20 cellular contexts compared by ENCODE assay signal in the genomic region with DNA sequence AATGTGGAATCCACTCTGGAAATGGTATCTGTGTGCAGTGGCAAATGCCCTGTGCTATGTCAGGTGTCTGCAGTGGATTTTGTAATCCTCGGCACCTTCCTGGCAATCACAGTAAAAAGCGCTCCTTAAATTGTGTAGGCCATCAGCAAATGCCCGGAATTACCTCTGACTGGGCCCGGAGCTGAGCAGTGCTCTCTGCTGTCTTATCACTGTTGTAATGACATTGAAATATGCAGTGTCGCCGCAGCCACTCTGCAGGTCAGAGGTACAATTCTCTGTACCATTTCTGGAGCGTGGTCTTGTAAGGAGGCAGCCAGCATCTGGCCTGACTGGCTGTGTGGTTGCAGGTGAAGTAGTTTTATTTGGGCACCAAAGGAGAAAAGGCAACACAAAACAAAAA.
"Had no signal": no experiment of that assay in that cellular context is flagged by ENCODE, and none has a peak within 500 bp of the region (broad histone marks: within the 10 kb centered on the region; RNA-seq: fewer than 3 reads in every experiment).

No MANE protein-coding gene starts in this region.

- DNase-seq: effector memory CD4-positive, alpha-beta T cell; gastrocnemius medialis; immature natural killer cell; kidney; left cardiac atrium; left ventricle myocardium inferior; lower lobe of right lung; naive B cell; psoas muscle; retina; right lobe of liver; stimulated activated CD4-positive, alpha-beta T cell treated with anti-CD3 and anti-CD28 coated beads, Interleukin-4, amount 100 ng/mL, for 1 hour; stimulated activated CD8-positive, alpha-beta memory T cell treated with anti-CD3 and anti-CD28 coated beads, Interleukin-4, amount 100 ng/mL, for 48 hours had no signal

- H3K9me3 ChIP-seq: esophagus muscularis mucosa, gastrocnemius medialis, left ventricle myocardium inferior, lower lobe of right lung, neutrophil, psoas muscle, right lobe of liver, tibial nerve had no signal

- H3K27ac Mint-ChIP-seq: immature natural killer cell; memory B cell; naive B cell; stimulated activated memory B cell treated with anti-CD40 and anti-IgM and Interleukin-4, amounts not matched to agents 10 μg/mL and 1 μg/mL and 100 μg/mL, for 72 hours; stimulated activated naive CD8-positive, alpha-beta T cell treated with anti-CD3 and anti-CD28 coated beads, Interleukin-15, Interleukin-2, amounts not matched to agents 100 ng/mL and 50 ng/mL, for 24 hours had no signal

- H3K4me1 Mint-ChIP-seq: immature natural killer cell; memory B cell; naive B cell; stimulated activated memory B cell treated with anti-CD40 and anti-IgM and Interleukin-4, amounts not matched to agents 10 μg/mL and 1 μg/mL and 100 μg/mL, for 72 hours had no signal

- H3K36me3 Mint-ChIP-seq: immature natural killer cell; memory B cell; stimulated activated memory B cell treated with anti-CD40 and anti-IgM and Interleukin-4, amounts not matched to agents 10 μg/mL and 1 μg/mL and 100 μg/mL, for 72 hours had no signal

- H3K36me3 ChIP-seq: esophagus muscularis mucosa, gastrocnemius medialis, left ventricle myocardium inferior, lower lobe of right lung, neutrophil, right lobe of liver, tibial nerve had no signal

- ATAC-seq: gastrocnemius medialis; lower lobe of right lung; psoas muscle; right lobe of liver; stimulated activated memory B cell treated with anti-CD40 and anti-IgM and Interleukin-4, amounts not matched to agents 10 μg/mL and 1 μg/mL and 100 μg/mL, for 72 hours had no signal

- H3K4me3 Mint-ChIP-seq: immature natural killer cell; memory B cell; naive B cell; stimulated activated memory B cell treated with anti-CD40 and anti-IgM and Interleukin-4, amounts not matched to agents 10 μg/mL and 1 μg/mL and 100 μg/mL, for 72 hours; stimulated activated naive CD8-positive, alpha-beta T cell treated with anti-CD3 and anti-CD28 coated beads, Interleukin-15, Interleukin-2, amounts not matched to agents 100 ng/mL and 50 ng/mL, for 24 hours had no signal

- H3K4me3 ChIP-seq: esophagus muscularis mucosa, gastrocnemius medialis, left ventricle myocardium inferior, lower lobe of right lung, psoas muscle, right lobe of liver, tibial nerve had no signal

- H3K9me3 Mint-ChIP-seq: immature natural killer cell; memory B cell; stimulated activated memory B cell treated with anti-CD40 and anti-IgM and Interleukin-4, amounts not matched to agents 10 μg/mL and 1 μg/mL and 100 μg/mL, for 72 hours; stimulated activated naive CD8-positive, alpha-beta T cell treated with anti-CD3 and anti-CD28 coated beads, Interleukin-15, Interleukin-2, amounts not matched to agents 100 ng/mL and 50 ng/mL, for 24 hours had no signal

- H3K27ac ChIP-seq: epithelial cell of prostate, esophagus muscularis mucosa, gastrocnemius medialis, left ventricle myocardium inferior, lower lobe of right lung, neutrophil, psoas muscle, right lobe of liver, tibial nerve had no signal

- FAIRE-seq: kidney had no signal

- H3K4me1 ChIP-seq: right lobe of liver had no signal
